In genomic region chr4:6663596-6664393, GRCh38 we compare ENCODE assay signal across 8 cellular contexts. TPM values are rescaled to one million over a fixed set of nuclear protein-coding genes. Genes with fewer than 3 reads are reported as not detected.
DNase-seq lines count a peak whose midpoint lies in the region; ATAC-seq and TF ChIP-seq lines count a peak whose summit lies in the region.

No MANE protein-coding gene starts in this region.

- WGBS in upper lobe of left lung, 2 donors = 17 to 40% methylated on average over 22 to 55 of the region's 55 CpGs

- H3K27me3 Mint-ChIP-seq in activated CD8-positive, alpha-beta T cell treated with anti-CD3 and anti-CD28 coated beads, Interleukin-2, amount 10 ng/mL, durations not matched to agents 7 days and 5 days (ENCODE audit: low read depth) = peaks cover 32% of the 10 kb centered on the region
- peaks cover 20% of the 10 kb centered on the region for H3K27me3 Mint-ChIP-seq in activated CD8-positive, alpha-beta T cell treated with anti-CD3 and anti-CD28 coated beads for 36 hours
- H3K27me3 Mint-ChIP-seq in naive thymus-derived CD4-positive, alpha-beta T cell = peaks cover 0 to 49% (median 0%) of the 10 kb centered on the region in 5 donors

- H3K36me3 ChIP-seq in naive thymus-derived CD4-positive, alpha-beta T cell (ENCODE audit: control insufficient read depth in 2 of 3, insufficient read depth in 3 of 3, low read length in 3 of 3) = no peaks in the 10 kb centered on the region
- H3K36me3 ChIP-seq in upper lobe of left lung = no peaks in the 10 kb centered on the region

- no peak for TF ChIP-seq EP300 in upper lobe of left lung (IDR thresholded peaks at IDR 0.05)

- no peak for ATAC-seq in activated CD8-positive, alpha-beta T cell treated with anti-CD3 and anti-CD28 coated beads, Interleukin-2, amount 10 ng/mL, durations not matched to agents 7 days and 5 days
- no peak for ATAC-seq in activated CD8-positive, alpha-beta T cell treated with anti-CD3 and anti-CD28 coated beads for 36 hours
- ATAC-seq in naive thymus-derived CD4-positive, alpha-beta T cell = no peak
- peak in 1 of 2 donors; percentile 20 for ATAC-seq in upper lobe of left lung (ENCODE audit: low FRiP score in 2 of 2)
- no peak for ATAC-seq in HG03521 (IDR thresholded peaks at IDR 0.05; ENCODE audit: unreplicated experiment)

- intact Hi-C loops in activated CD8-positive, alpha-beta T cell treated with anti-CD3 and anti-CD28 coated beads for 36 hours (cut with micrococcal nuclease) = no loop called here
- intact Hi-C loops in dorsolateral prefrontal cortex (cut with DNase I) = no loop called here
- intact Hi-C loops in naive thymus-derived CD4-positive, alpha-beta T cell (cut with micrococcal nuclease) = loop anchor here (1.0 to 2.0 kb wide), 2 partner anchors 10 to 23 kb away; partner anchors contain the start of gene MRFAP1 (in 1 of the 2)

- H3K4me3 Mint-ChIP-seq in activated CD8-positive, alpha-beta T cell treated with anti-CD3 and anti-CD28 coated beads, Interleukin-2, amount 10 ng/mL, durations not matched to agents 7 days and 5 days = peak overlapping the region; percentile 17
- H3K4me3 Mint-ChIP-seq in activated CD8-positive, alpha-beta T cell treated with anti-CD3 and anti-CD28 coated beads for 36 hours = no peak overlapping the region
- peak overlapping the region in 7 of 10 donors; percentile 12 to 81 (median 38) for H3K4me3 Mint-ChIP-seq in naive thymus-derived CD4-positive, alpha-beta T cell

- H3K9me3 ChIP-seq in naive thymus-derived CD4-positive, alpha-beta T cell (ENCODE audit: control insufficient read depth in 2 of 3, low read length in 3 of 3) = no peaks in the 10 kb centered on the region
- H3K9me3 ChIP-seq in upper lobe of left lung = no peaks in the 10 kb centered on the region

- TF ChIP-seq CTCF in activated CD8-positive, alpha-beta T cell treated with anti-CD3 and anti-CD28 coated beads for 36 hours (IDR thresholded peaks at IDR 0.05) = no peak
- TF ChIP-seq CTCF in dorsolateral prefrontal cortex (IDR thresholded peaks at IDR 0.05 in 54 of 56, conservative IDR thresholded peaks at IDR 0.05 in 2 of 56; ENCODE audit: low read depth in 1 of 56, partially characterized antibody in 56 of 56) = no peak
- no peak for TF ChIP-seq CTCF in upper lobe of left lung (IDR thresholded peaks at IDR 0.05)
- no peak for TF ChIP-seq CTCF in GM10266 (IDR thresholded peaks at IDR 0.05; ENCODE audit: control insufficient read depth, insufficient read depth, low read depth, missing control alignments)

- H3K36me3 Mint-ChIP-seq in activated CD8-positive, alpha-beta T cell treated with anti-CD3 and anti-CD28 coated beads, Interleukin-2, amount 10 ng/mL, durations not matched to agents 7 days and 5 days (ENCODE audit: low read depth) = no peaks in the 10 kb centered on the region
- H3K36me3 Mint-ChIP-seq in activated CD8-positive, alpha-beta T cell treated with anti-CD3 and anti-CD28 coated beads for 36 hours (ENCODE audit: low read depth) = no peaks in the 10 kb centered on the region
- H3K36me3 Mint-ChIP-seq in naive thymus-derived CD4-positive, alpha-beta T cell = no peaks in the 10 kb centered on the region

- DNase-seq in activated CD8-positive, alpha-beta T cell treated with anti-CD3 and anti-CD28 coated beads, Interleukin-2, amount 10 ng/mL, durations not matched to agents 7 days and 5 days = no peak
- no peak for DNase-seq in activated CD8-positive, alpha-beta T cell treated with anti-CD3 and anti-CD28 coated beads for 36 hours
- DNase-seq in dorsolateral prefrontal cortex = no peak
- DNase-seq in naive thymus-derived CD4-positive, alpha-beta T cell = no peak
- DNase-seq in upper lobe of left lung = no peak
- no peak for DNase-seq in SIG-M5 treated with dmso at 0.1 percent for 504 hours (lab: John Stamatoyannopoulos, UW; ENCODE audit: unreplicated experiment)
- no peak for DNase-seq in GM10266 (ENCODE audit: extremely low spot score)

- no peak for TF ChIP-seq POLR2A in upper lobe of left lung (IDR thresholded peaks at IDR 0.05)

- POLR2A ChIA-PET in activated CD8-positive, alpha-beta T cell treated with anti-CD3 and anti-CD28 coated beads, Interleukin-2, amount 10 ng/mL, durations not matched to agents 7 days and 5 days (lab: Charles Lee) = interaction anchor here (0.6 to 3.4 kb wide), 5 partner anchors 10 to 118 kb away, joined by 3 to 25 read pairs (median 3); a partner anchor contains a TSS
- POLR2A ChIA-PET in activated CD8-positive, alpha-beta T cell treated with anti-CD3 and anti-CD28 coated beads for 36 hours (lab: Charles Lee) = interaction anchor here (0.8 to 2.9 kb wide), 4 partner anchors 9 to 36 kb away, joined by 3 to 16 read pairs (median 3); a partner anchor contains a TSS
- POLR2A ChIA-PET in naive thymus-derived CD4-positive, alpha-beta T cell (lab: Charles Lee) = interaction anchor here (0.5 to 4.3 kb wide), 8 partner anchors 9 to 223 kb away, joined by 3 to 55 read pairs (median 5); partner anchors contain the start of genes BLOC1S4, MRFAP1 and MRFAP1L1

- CTCF ChIA-PET in activated CD8-positive, alpha-beta T cell treated with anti-CD3 and anti-CD28 coated beads, Interleukin-2, amount 10 ng/mL, durations not matched to agents 7 days and 5 days (lab: Charles Lee) = interaction anchor here (0.8 to 1.6 kb wide), 7 partner anchors 10 to 53 kb away, joined by 3 to 6 read pairs (median 3); a partner anchor contains a TSS
- CTCF ChIA-PET in activated CD8-positive, alpha-beta T cell treated with anti-CD3 and anti-CD28 coated beads for 36 hours (lab: Charles Lee) = interaction anchor here (0.6 to 2.2 kb wide), 14 partner anchors 10 to 407 kb away, joined by 3 to 7 read pairs (median 4); a partner anchor contains a TSS
- CTCF ChIA-PET in naive thymus-derived CD4-positive, alpha-beta T cell (lab: Charles Lee) = interaction anchor here (0.8 to 2.8 kb wide), 7 partner anchors 9 to 210 kb away, joined by 3 to 15 read pairs (median 3); a partner anchor contains a TSS

- H3K4me1 Mint-ChIP-seq in activated CD8-positive, alpha-beta T cell treated with anti-CD3 and anti-CD28 coated beads, Interleukin-2, amount 10 ng/mL, durations not matched to agents 7 days and 5 days (ENCODE audit: low read depth) = peaks cover 3% of the 10 kb centered on the region
- H3K4me1 Mint-ChIP-seq in activated CD8-positive, alpha-beta T cell treated with anti-CD3 and anti-CD28 coated beads for 36 hours (ENCODE audit: low read depth) = peaks cover 4% of the 10 kb centered on the region
- H3K4me1 Mint-ChIP-seq in naive thymus-derived CD4-positive, alpha-beta T cell = peaks cover 0 to 9% (median 5%) of the 10 kb centered on the region in 7 donors

- H3K9me3 Mint-ChIP-seq in activated CD8-positive, alpha-beta T cell treated with anti-CD3 and anti-CD28 coated beads, Interleukin-2, amount 10 ng/mL, durations not matched to agents 7 days and 5 days (ENCODE audit: insufficient read depth) = no peaks in the 10 kb centered on the region
- H3K9me3 Mint-ChIP-seq in activated CD8-positive, alpha-beta T cell treated with anti-CD3 and anti-CD28 coated beads for 36 hours = no peaks in the 10 kb centered on the region
- H3K9me3 Mint-ChIP-seq in naive thymus-derived CD4-positive, alpha-beta T cell = peaks cover 0 to 1% (median 0%) of the 10 kb centered on the region in 11 donors

- no peak overlapping the region for H3K27ac Mint-ChIP-seq in activated CD8-positive, alpha-beta T cell treated with anti-CD3 and anti-CD28 coated beads, Interleukin-2, amount 10 ng/mL, durations not matched to agents 7 days and 5 days
- H3K27ac Mint-ChIP-seq in activated CD8-positive, alpha-beta T cell treated with anti-CD3 and anti-CD28 coated beads for 36 hours = no peak overlapping the region
- peak overlapping the region in 1 of 9 donors; percentile 55 for H3K27ac Mint-ChIP-seq in naive thymus-derived CD4-positive, alpha-beta T cell

- peaks cover 0 to 18% (median 0%) of the 10 kb centered on the region in 45 donors for H3K27me3 ChIP-seq in dorsolateral prefrontal cortex
- H3K27me3 ChIP-seq in naive thymus-derived CD4-positive, alpha-beta T cell (ENCODE audit: control insufficient read depth in 2 of 2, insufficient read depth in 2 of 2, low read length in 2 of 2) = peaks cover 0 to 2% of the 10 kb centered on the region in 2 donors
- H3K27me3 ChIP-seq in upper lobe of left lung = peaks cover 0 to 11% (median 6%) of the 10 kb centered on the region in 4 donors

- H3K4me1 ChIP-seq in naive thymus-derived CD4-positive, alpha-beta T cell (ENCODE audit: control insufficient read depth in 2 of 2, insufficient read depth in 2 of 2, low read length in 2 of 2) = peaks cover 4 to 12% of the 10 kb centered on the region in 2 donors
- peaks cover 12 to 19% (median 15%) of the 10 kb centered on the region in 4 donors for H3K4me1 ChIP-seq in upper lobe of left lung

- H3K4me3 ChIP-seq in dorsolateral prefrontal cortex = peak overlapping the region; percentile 15 to 67 (median 48)
- peak overlapping the region; percentile 35 for H3K4me3 ChIP-seq in naive thymus-derived CD4-positive, alpha-beta T cell (ENCODE audit: low read length)
- peak overlapping the region; percentile 13 to 39 (median 24) for H3K4me3 ChIP-seq in upper lobe of left lung

- H3K27ac ChIP-seq in dorsolateral prefrontal cortex (peak overlapping the region in 3 of 59 donors; percentile 22 to 44 (median 23)), upper lobe of left lung (no peak overlapping the region)
- no peak overlapping the region for H3K27ac ChIP-seq in naive thymus-derived CD4-positive, alpha-beta T cell (ENCODE audit: low read depth, low read length)

RNA-seq across cellular contexts. Expression of gene MRFAP1, which starts 23.3 kb away (rescaled TPM):
- 100 to 1,000 TPM; 105 TPM for total RNA-seq in activated CD8-positive, alpha-beta T cell treated with anti-CD3 and anti-CD28 coated beads, Interleukin-2, amount 10 ng/mL, durations not matched to agents 7 days and 5 days
- 100 to 1,000 TPM; 106 to 107 TPM for total RNA-seq in activated CD8-positive, alpha-beta T cell treated with anti-CD3 and anti-CD28 coated beads for 36 hours
- total RNA-seq in dorsolateral prefrontal cortex (100 to 1,000 TPM; 242 to 474 (median 356) TPM), upper lobe of left lung (100 to 1,000 TPM; 129 to 256 (median 220) TPM)
- 100 to 1,000 TPM; 120 to 187 (median 139) TPM for total RNA-seq in naive thymus-derived CD4-positive, alpha-beta T cell
- polyA plus RNA-seq in naive thymus-derived CD4-positive, alpha-beta T cell = 100 to 1,000 TPM; 180 to 199 TPM

RNA-seq across cellular contexts. Expression of gene S100P, which starts 29.9 kb away (rescaled TPM):
- total RNA-seq in activated CD8-positive, alpha-beta T cell treated with anti-CD3 and anti-CD28 coated beads, Interleukin-2, amount 10 ng/mL, durations not matched to agents 7 days and 5 days = 1 to 10 TPM; 8.3 to 8.5 TPM
- total RNA-seq in activated CD8-positive, alpha-beta T cell treated with anti-CD3 and anti-CD28 coated beads for 36 hours = 1 to 10 TPM; 3.4 to 4.3 TPM
- total RNA-seq in dorsolateral prefrontal cortex (10 to 100 TPM in 1 of 120 experiments, 1 to 10 TPM in 41, under 1 TPM in 16, not detected in 62; 0.37 to 12.9 (median 1.8) TPM), upper lobe of left lung (10 to 100 TPM in 2 of 6 donors, 1 to 10 TPM in 2, not detected in 2; 4.1 to 22.4 (median 13.3) TPM)
- 10 to 100 TPM in 2 of 5 experiments, 1 to 10 TPM in 1, under 1 TPM in 1, not detected in 1; 0.65 to 15.7 (median 8.0) TPM for total RNA-seq in naive thymus-derived CD4-positive, alpha-beta T cell
- not detected for polyA plus RNA-seq in naive thymus-derived CD4-positive, alpha-beta T cell

RNA-seq across cellular contexts. Expression of gene MRFAP1L1, which starts 45.9 kb away (rescaled TPM):
- 10 to 100 TPM; 65.5 to 67.4 TPM for total RNA-seq in activated CD8-positive, alpha-beta T cell treated with anti-CD3 and anti-CD28 coated beads, Interleukin-2, amount 10 ng/mL, durations not matched to agents 7 days and 5 days
- total RNA-seq in activated CD8-positive, alpha-beta T cell treated with anti-CD3 and anti-CD28 coated beads for 36 hours = 10 to 100 TPM; 36.7 to 39.2 TPM
- total RNA-seq in dorsolateral prefrontal cortex (100 to 1,000 TPM in 7 of 120 experiments, 10 to 100 TPM in 113; 52.0 to 117 (median 80.0) TPM), upper lobe of left lung (10 to 100 TPM; 24.6 to 71.3 (median 50.8) TPM)
- 100 to 1,000 TPM in 2 of 5 experiments, 10 to 100 TPM in 3; 24.8 to 124 (median 73.6) TPM for total RNA-seq in naive thymus-derived CD4-positive, alpha-beta T cell
- 100 to 1,000 TPM; 116 to 160 TPM for polyA plus RNA-seq in naive thymus-derived CD4-positive, alpha-beta T cell

RNA-seq across cellular contexts. Expression of gene BLOC1S4, which starts 52.2 kb away (rescaled TPM):
- 10 to 100 TPM; 19.6 to 21.5 TPM for total RNA-seq in activated CD8-positive, alpha-beta T cell treated with anti-CD3 and anti-CD28 coated beads, Interleukin-2, amount 10 ng/mL, durations not matched to agents 7 days and 5 days
- total RNA-seq in activated CD8-positive, alpha-beta T cell treated with anti-CD3 and anti-CD28 coated beads for 36 hours = 10 to 100 TPM; 19.1 to 21.8 TPM
- total RNA-seq in dorsolateral prefrontal cortex = 10 to 100 TPM in 38 of 120 experiments, 1 to 10 TPM in 82; 5.0 to 12.2 (median 9.0) TPM
- 10 to 100 TPM; 18.7 to 45.9 (median 25.0) TPM for total RNA-seq in naive thymus-derived CD4-positive, alpha-beta T cell
- polyA plus RNA-seq in naive thymus-derived CD4-positive, alpha-beta T cell = 10 to 100 TPM; 69.6 to 80.3 TPM
- total RNA-seq in upper lobe of left lung = 10 to 100 TPM; 11.5 to 26.8 (median 15.3) TPM

Comparison
In these comparisons a context has a peak if more than half of its experiments do, and no peak if none do; other contexts are left out.
1. intact Hi-C loops: an anchor here in naive thymus-derived CD4-positive, alpha-beta T cell (1.0 to 2.0 kb wide); none called in activated CD8-positive, alpha-beta T cell treated with anti-CD3 and anti-CD28 coated beads for 36 hours and dorsolateral prefrontal cortex.